19 cellular contexts compared by ENCODE assay signal in genomic region chr4:125346616-125347015, GRCh38. TPM values are rescaled to one million over a fixed set of nuclear protein-coding genes. Genes with fewer than 3 reads are reported as not detected.
"Had no signal": no experiment of that assay in that cellular context is flagged by ENCODE, and none has a peak within 500 bp of the region (broad histone marks: within the 10 kb centered on the region; RNA-seq: fewer than 3 reads in every experiment).

No MANE protein-coding gene starts in this region.

- H3K27me3 Mint-ChIP-seq: activated naive CD4-positive, alpha-beta T cell treated with anti-CD3 and anti-CD28 coated beads, Interleukin-2, amount 50 U/mL, for 24 hours; type B pancreatic cell had no signal

- H3K9me3 Mint-ChIP-seq: activated naive CD4-positive, alpha-beta T cell treated with anti-CD3 and anti-CD28 coated beads, Interleukin-2, amount 50 U/mL, for 24 hours; activated T-cell treated with anti-CD3 and anti-CD28 coated beads, Interleukin-2, amount 50 U/mL, for 72 hours; type B pancreatic cell had no signal

- H3K4me3 ChIP-seq: adrenal gland, cardiac muscle cell, gastroesophageal sphincter had no signal

- H3K4me1 ChIP-seq: adrenal gland had no signal

- H3K27me3 ChIP-seq: adrenal gland, cardiac muscle cell, gastroesophageal sphincter had no signal

- H3K36me3 ChIP-seq: adrenal gland, cardiac muscle cell, gastroesophageal sphincter had no signal

- ATAC-seq: activated T-cell treated with anti-CD3 and anti-CD28 coated beads, Interleukin-2, amount 50 U/mL, for 72 hours; esophagus mucosa; gastroesophageal sphincter; left cardiac atrium; natural killer cell; stimulated activated naive CD8-positive, alpha-beta T cell treated with anti-CD3 and anti-CD28 coated beads, Interleukin-15, Interleukin-2, amounts not matched to agents 100 U/mL and 50 U/mL, for 24 hours had no signal

- H3K36me3 Mint-ChIP-seq: activated naive CD4-positive, alpha-beta T cell treated with anti-CD3 and anti-CD28 coated beads, Interleukin-2, amount 50 U/mL, for 24 hours; natural killer cell; type B pancreatic cell had no signal

- H3K27ac Mint-ChIP-seq: activated naive CD4-positive, alpha-beta T cell treated with anti-CD3 and anti-CD28 coated beads, Interleukin-2, amount 50 U/mL, for 24 hours; activated T-cell treated with anti-CD3 and anti-CD28 coated beads, Interleukin-2, amount 50 U/mL, for 72 hours; natural killer cell; type B pancreatic cell had no signal

- H3K4me1 Mint-ChIP-seq: activated naive CD4-positive, alpha-beta T cell treated with anti-CD3 and anti-CD28 coated beads, Interleukin-2, amount 50 U/mL, for 24 hours; natural killer cell had no signal

- DNase-seq: activated CD4-positive, alpha-beta T cell treated with anti-CD3 and anti-CD28 coated beads, Interleukin-2, amount 50 U/mL, for 1 hour; activated CD8-positive, alpha-beta memory T cell treated with anti-CD3 and anti-CD28 coated beads for 24 hours; activated gamma-delta T cell; activated T-cell treated with anti-CD3 and anti-CD28 coated beads, Interleukin-2, amount 50 U/mL, for 72 hours; adrenal gland; left cardiac atrium; mesendoderm; natural killer cell; nucleus accumbens; posterior cingulate gyrus; SIG-M5; stimulated activated naive CD8-positive, alpha-beta T cell treated with anti-CD3 and anti-CD28 coated beads, Interleukin-15, Interleukin-2, amounts not matched to agents 100 U/mL and 50 U/mL, for 24 hours; T1000 had no signal

- H3K4me3 Mint-ChIP-seq: activated naive CD4-positive, alpha-beta T cell treated with anti-CD3 and anti-CD28 coated beads, Interleukin-2, amount 50 U/mL, for 24 hours; activated T-cell treated with anti-CD3 and anti-CD28 coated beads, Interleukin-2, amount 50 U/mL, for 72 hours; natural killer cell; type B pancreatic cell had no signal

- H3K9me3 ChIP-seq: adrenal gland, gastroesophageal sphincter had no signal

- H3K27ac ChIP-seq: adrenal gland, cardiac muscle cell, gastroesophageal sphincter had no signal

RNA-seq across cellular contexts. Expression of gene FAT4, which starts 31.9 kb away (rescaled TPM):
- total RNA-seq: activated T-cell treated with anti-CD3 and anti-CD28 coated beads, Interleukin-2, amount 50 U/mL, for 72 hours; T-helper 1 cell treated with Interleukin-12 subunit alpha and Interleukin-12 subunit beta and Interleukin-4 antibody, amounts not matched to agents 30 ng/mL and 1 ng/mL, for 36 hours had no signal
